1 cellular context compared by ENCODE assay signal in genomic region chr12:65157091-65157490, GRCh38.
TF ChIP-seq lines count a peak whose summit lies in the region.

No MANE protein-coding gene starts in this region.

TF ChIP-seq in GM23338, 12 proteins besides CTCF, POLR2A, EP300 and RAD21 (continued from another document):
- TF ChIP-seq NANOG (IDR thresholded peaks at IDR 0.05; ENCODE audit: borderline replicate concordance) (no peak), POLR2AphosphoS5 (IDR thresholded peaks at IDR 0.05; ENCODE audit: low read depth) (no peak), EZH2phosphoT487 (IDR thresholded peaks at IDR 0.05; ENCODE audit: unreplicated experiment) (no peak), ZNF114 (CRISPR knock-in tag; IDR thresholded peaks at IDR 0.05) (no peak), STAT1 (IDR thresholded peaks at IDR 0.05; ENCODE audit: unreplicated experiment) (no peak), ZNF462 (CRISPR knock-in tag; IDR thresholded peaks at IDR 0.05) (no peak), CREB1 (CRISPR knock-in tag; IDR thresholded peaks at IDR 0.05; ENCODE audit: low read depth) (no peak)
- TF ChIP-seq, protein P1, sequence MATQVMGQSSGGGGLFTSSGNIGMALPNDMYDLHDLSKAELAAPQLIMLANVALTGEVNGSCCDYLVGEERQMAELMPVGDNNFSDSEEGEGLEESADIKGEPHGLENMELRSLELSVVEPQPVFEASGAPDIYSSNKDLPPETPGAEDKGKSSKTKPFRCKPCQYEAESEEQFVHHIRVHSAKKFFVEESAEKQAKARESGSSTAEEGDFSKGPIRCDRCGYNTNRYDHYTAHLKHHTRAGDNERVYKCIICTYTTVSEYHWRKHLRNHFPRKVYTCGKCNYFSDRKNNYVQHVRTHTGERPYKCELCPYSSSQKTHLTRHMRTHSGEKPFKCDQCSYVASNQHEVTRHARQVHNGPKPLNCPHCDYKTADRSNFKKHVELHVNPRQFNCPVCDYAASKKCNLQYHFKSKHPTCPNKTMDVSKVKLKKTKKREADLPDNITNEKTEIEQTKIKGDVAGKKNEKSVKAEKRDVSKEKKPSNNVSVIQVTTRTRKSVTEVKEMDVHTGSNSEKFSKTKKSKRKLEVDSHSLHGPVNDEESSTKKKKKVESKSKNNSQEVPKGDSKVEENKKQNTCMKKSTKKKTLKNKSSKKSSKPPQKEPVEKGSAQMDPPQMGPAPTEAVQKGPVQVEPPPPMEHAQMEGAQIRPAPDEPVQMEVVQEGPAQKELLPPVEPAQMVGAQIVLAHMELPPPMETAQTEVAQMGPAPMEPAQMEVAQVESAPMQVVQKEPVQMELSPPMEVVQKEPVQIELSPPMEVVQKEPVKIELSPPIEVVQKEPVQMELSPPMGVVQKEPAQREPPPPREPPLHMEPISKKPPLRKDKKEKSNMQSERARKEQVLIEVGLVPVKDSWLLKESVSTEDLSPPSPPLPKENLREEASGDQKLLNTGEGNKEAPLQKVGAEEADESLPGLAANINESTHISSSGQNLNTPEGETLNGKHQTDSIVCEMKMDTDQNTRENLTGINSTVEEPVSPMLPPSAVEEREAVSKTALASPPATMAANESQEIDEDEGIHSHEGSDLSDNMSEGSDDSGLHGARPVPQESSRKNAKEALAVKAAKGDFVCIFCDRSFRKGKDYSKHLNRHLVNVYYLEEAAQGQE (IDR thresholded peaks at IDR 0.05; ENCODE audit: unreplicated experiment), result no peak
